ENCODE assay signal across 8 cellular contexts in the genomic region with DNA sequence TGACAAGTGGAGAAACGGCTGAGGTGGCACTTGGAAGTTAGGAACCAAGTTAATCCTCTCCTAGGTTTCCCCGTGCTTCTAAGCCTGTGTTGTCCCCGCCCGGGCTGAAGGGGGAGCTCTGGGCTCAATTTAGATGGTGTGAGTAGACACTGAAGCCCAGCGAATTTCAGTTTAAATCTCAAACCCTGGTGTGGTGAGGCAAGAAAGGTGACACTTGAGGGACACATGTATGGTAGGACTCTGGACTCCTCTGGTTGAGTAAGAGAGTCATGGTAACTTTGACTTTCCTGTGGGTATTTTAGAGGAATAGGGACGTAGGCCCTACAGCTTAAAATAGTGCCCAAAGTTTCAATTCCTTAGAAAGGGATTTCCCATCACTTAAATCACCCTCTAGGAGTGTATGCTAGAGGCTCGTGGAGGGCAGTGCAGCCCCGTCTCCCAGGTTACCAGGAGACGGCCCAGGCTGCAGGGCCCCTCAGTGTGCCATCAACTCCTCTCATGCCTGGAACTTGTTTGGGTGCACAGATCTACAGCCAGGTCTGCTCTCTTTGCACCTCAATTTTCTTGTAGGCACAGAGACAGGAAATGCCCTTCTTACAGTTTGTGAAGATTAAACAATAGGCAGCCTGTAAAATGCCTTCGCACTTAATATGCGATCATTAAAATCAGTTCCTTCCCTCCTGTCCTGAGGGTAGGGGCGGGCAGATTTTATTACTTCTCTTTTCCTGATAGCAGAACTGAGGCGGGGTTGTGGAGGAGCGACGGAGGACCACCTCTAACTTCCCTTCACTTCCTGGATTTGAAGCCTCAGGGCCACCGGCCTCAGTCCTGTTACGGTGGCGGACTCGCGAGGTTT. TPM values are rescaled to one million over a fixed set of nuclear protein-coding genes. Genes with fewer than 3 reads are reported as not detected.
DNase-seq lines count a peak whose midpoint lies in the region; ATAC-seq and TF ChIP-seq lines count a peak whose summit lies in the region.

No MANE protein-coding gene starts in this region.

- no peaks in the 10 kb centered on the region for H3K9me3 ChIP-seq in psoas muscle

- peak; percentile 78 for ATAC-seq in GM18907 (IDR thresholded peaks at IDR 0.05; ENCODE audit: unreplicated experiment)
- peak; percentile 71 for ATAC-seq in HG02981 (IDR thresholded peaks at IDR 0.05; ENCODE audit: unreplicated experiment)
- peak; percentile 71 for ATAC-seq in Right ventricle myocardium superior (ENCODE audit: poor library complexity)
- peak in 3 of 4 donors; percentile 48 to 81 (median 56) for ATAC-seq in psoas muscle

- no peaks in the 10 kb centered on the region for H3K36me3 ChIP-seq in psoas muscle (ENCODE audit: insufficient read depth in 1 of 2, low read depth in 1 of 2)

- no peaks in the 10 kb centered on the region for H3K4me1 ChIP-seq in psoas muscle

- peak overlapping the region; percentile 1 for H3K4me3 ChIP-seq in psoas muscle

- peaks cover 0 to 88% (median 34%) of the 10 kb centered on the region in 3 donors for H3K27me3 ChIP-seq in psoas muscle (ENCODE audit: insufficient read depth in 3 of 3, low read length in 2 of 3)

- intact Hi-C loops in Right ventricle myocardium superior (cut with DNase I) = loop anchor here (2.0 to 10.0 kb wide), 4 partner anchors 246 to 651 kb away; no protein-coding TSS in a partner anchor
- intact Hi-C loops in psoas muscle (cut with DNase I) = loop anchor here in 1 of 2 donors (5.0 kb wide), 1 partner anchor 616 kb away; no protein-coding TSS in a partner anchor

- peak; percentile 50 for TF ChIP-seq CTCF in psoas muscle (IDR thresholded peaks at IDR 0.05)

- DNase-seq in DMS114 treated with DMSO at 0.1 percent for 48 hours (lab: John Stamatoyannopoulos, UW; ENCODE audit: unreplicated experiment) = peak; percentile 39
- DNase-seq in NCI-H1694 (lab: John Stamatoyannopoulos, UW) = peak; percentile 23
- peak; percentile 68 for DNase-seq in activated CD8-positive, alpha-beta memory T cell treated with anti-CD3 and anti-CD28 coated beads, Interleukin-2, amount 50 U/mL, for 48 hours
- DNase-seq in Right ventricle myocardium superior = peak; percentile 83
- DNase-seq in psoas muscle = no peak
- no peak for DNase-seq in T-helper 9 cell

- 42 to 48% (median 45%) methylated on average over 20 of the region's 20 CpGs for WGBS in psoas muscle, 3 donors

- no peak overlapping the region for H3K27ac ChIP-seq in psoas muscle

RNA-seq across cellular contexts. Expression of a gene that starts 23.9 kb away (rescaled TPM):
- total RNA-seq in Right ventricle myocardium superior = 142 TPM
- total RNA-seq in psoas muscle = under 1 TPM in 2 of 4 donors, not detected in 2; 0.34 to 0.54 TPM
- under 1 TPM; 0.05 to 0.13 (median 0.12) TPM for polyA plus RNA-seq in psoas muscle

Comparison
In these comparisons a context has a peak if more than half of its experiments do, and no peak if none do; other contexts are left out.
1. DNase-seq: peak in DMS114 treated with DMSO at 0.1 percent for 48 hours (single experiment), NCI-H1694 (single experiment), activated CD8-positive, alpha-beta memory T cell treated with anti-CD3 and anti-CD28 coated beads, Interleukin-2, amount 50 U/mL, for 48 hours (single experiment) and Right ventricle myocardium superior (single experiment); none in psoas muscle (0 of 2) and T-helper 9 cell (single experiment).
2. RNA of a gene that starts 23.9 kb away (total RNA-seq): 142 TPM in Right ventricle myocardium superior (single experiment); 0.34 to 0.54 TPM in psoas muscle; every median in the first group is over 10 times any median in the second.
3. Peak in every context shown above with its lines, with median percentiles within 50 percentile points of each other: ATAC-seq.